32 cellular contexts compared by ENCODE assay signal in genomic region chrX:64908121-64908520, GRCh38.
"Had no signal": no experiment of that assay in that cellular context is flagged by ENCODE, and none has a peak within 500 bp of the region (broad histone marks: within the 10 kb centered on the region; RNA-seq: fewer than 3 reads in every experiment).

No MANE protein-coding gene starts in this region.

- H3K27ac ChIP-seq: ascending aorta, breast epithelium, cardiac muscle cell, colonic mucosa, dorsolateral prefrontal cortex, esophagus muscularis mucosa, foreskin keratinocyte, gastrocnemius medialis, heart left ventricle had no signal

- H3K36me3 ChIP-seq: ascending aorta, breast epithelium, cardiac muscle cell, colonic mucosa, esophagus muscularis mucosa, gastrocnemius medialis, heart left ventricle had no signal

- H3K9me3 ChIP-seq: colonic mucosa, gastrocnemius medialis had no signal

- H3K4me3 Mint-ChIP-seq: activated B cell treated with CpG ODN at 0.5 μM for 24 hours; activated CD8-positive, alpha-beta T cell treated with anti-CD3 and anti-CD28 coated beads for 36 hours; activated naive CD4-positive, alpha-beta T cell treated with anti-CD3 and anti-CD28 coated beads, Interleukin-2, amount 10 ng/mL, durations not matched to agents 7 days and 5 days; activated naive CD8-positive, alpha-beta T cell treated with anti-CD3 and anti-CD28 coated beads, Interleukin-2, amount 10 ng/mL, durations not matched to agents 7 days and 5 days; activated T-helper 1 cell treated with anti-CD3 and anti-CD28 coated beads, Interleukin-12 subunit alpha, Interleukin-12 subunit beta, Interleukin-2, Interleukin-4 antibody, amounts not matched to agents 30 ng/mL and 10 ng/mL and 1 ng/mL, durations not matched to agents 14 hours and 24 hours and 36 hours; brain; dendritic cell treated with granulocyte-macrophage colony-stimulating factor and Interleukin-4, amounts not matched to agents 40 ng/mL and 50 ng/mL, for 4 days; endodermal cell had no signal

- H3K4me1 Mint-ChIP-seq: activated B cell treated with CpG ODN at 0.5 μM for 24 hours; activated naive CD4-positive, alpha-beta T cell treated with anti-CD3 and anti-CD28 coated beads, Interleukin-2, amount 10 ng/mL, durations not matched to agents 7 days and 5 days; activated naive CD8-positive, alpha-beta T cell treated with anti-CD3 and anti-CD28 coated beads, Interleukin-2, amount 10 ng/mL, durations not matched to agents 7 days and 5 days; brain; endodermal cell had no signal

- H3K27ac Mint-ChIP-seq: activated B cell treated with CpG ODN at 0.5 μM for 24 hours; activated CD8-positive, alpha-beta T cell treated with anti-CD3 and anti-CD28 coated beads for 36 hours; activated naive CD4-positive, alpha-beta T cell treated with anti-CD3 and anti-CD28 coated beads, Interleukin-2, amount 10 ng/mL, durations not matched to agents 7 days and 5 days; activated naive CD8-positive, alpha-beta T cell treated with anti-CD3 and anti-CD28 coated beads, Interleukin-2, amount 10 ng/mL, durations not matched to agents 7 days and 5 days; activated T-helper 1 cell treated with anti-CD3 and anti-CD28 coated beads, Interleukin-12 subunit alpha, Interleukin-12 subunit beta, Interleukin-2, Interleukin-4 antibody, amounts not matched to agents 30 ng/mL and 10 ng/mL and 1 ng/mL, durations not matched to agents 14 hours and 24 hours and 36 hours; brain; dendritic cell treated with granulocyte-macrophage colony-stimulating factor and Interleukin-4, amounts not matched to agents 40 ng/mL and 50 ng/mL, for 4 days; endodermal cell had no signal

- ATAC-seq: activated CD4-positive, CD25-positive, alpha-beta regulatory T cell treated with anti-CD3 and anti-CD28 coated beads, Interleukin-2, amount 50 U/mL, for 24 hours; activated CD8-positive, alpha-beta T cell treated with anti-CD3 and anti-CD28 coated beads for 36 hours; activated naive CD4-positive, alpha-beta T cell treated with anti-CD3 and anti-CD28 coated beads, Interleukin-2, amount 50 U/mL, for 72 hours; foreskin keratinocyte; gastrocnemius medialis; heart left ventricle had no signal

- H3K27me3 ChIP-seq: ascending aorta, cardiac muscle cell, colonic mucosa, esophagus muscularis mucosa, foreskin keratinocyte, heart left ventricle had no signal

- H3K4me1 ChIP-seq: ascending aorta, breast epithelium, colonic mucosa, esophagus muscularis mucosa, foreskin keratinocyte, gastrocnemius medialis, heart left ventricle had no signal

- DNase-seq: activated B cell treated with CpG ODN at 0.5 μM for 24 hours; activated CD4-positive, alpha-beta T cell treated with anti-CD3 and anti-CD28 coated beads for 48 hours; activated CD4-positive, alpha-beta T cell treated with anti-CD3 and anti-CD28 coated beads, Interleukin-2, amount 50 U/mL, for 1 hour; activated CD4-positive, alpha-beta T cell treated with anti-CD3 and anti-CD28 coated beads, Interleukin-2, amount 50 U/mL, for 48 hours; activated CD8-positive, alpha-beta memory T cell treated with anti-CD3 and anti-CD28 coated beads for 24 hours; activated CD8-positive, alpha-beta T cell treated with anti-CD3 and anti-CD28 coated beads for 36 hours; activated gamma-delta T cell; activated naive CD4-positive, alpha-beta T cell; activated naive CD4-positive, alpha-beta T cell treated with anti-CD3 and anti-CD28 coated beads, Interleukin-2, amount 10 ng/mL, durations not matched to agents 7 days and 5 days; activated naive CD8-positive, alpha-beta T cell treated with anti-CD3 and anti-CD28 coated beads, Interleukin-2, amount 10 ng/mL, durations not matched to agents 7 days and 5 days; activated T-cell treated with anti-CD3 and anti-CD28 coated beads, Interleukin-2, amount 50 U/mL, for 48 hours; central memory CD4-positive, alpha-beta T cell; cerebellar nuclear complex; colonic mucosa; dorsolateral prefrontal cortex; effector memory CD4-positive, alpha-beta T cell; endodermal cell; erythroblast; foreskin keratinocyte; gastrocnemius medialis; glutamatergic neuron; heart left ventricle; T-helper 2 cell had no signal

- H3K4me3 ChIP-seq: ascending aorta, breast epithelium, cardiac muscle cell, colonic mucosa, dorsolateral prefrontal cortex, esophagus muscularis mucosa, gastrocnemius medialis, heart left ventricle had no signal

- H3K27me3 Mint-ChIP-seq: activated B cell treated with CpG ODN at 0.5 μM for 24 hours; activated CD8-positive, alpha-beta T cell treated with anti-CD3 and anti-CD28 coated beads for 36 hours; activated naive CD4-positive, alpha-beta T cell treated with anti-CD3 and anti-CD28 coated beads, Interleukin-2, amount 10 ng/mL, durations not matched to agents 7 days and 5 days; activated naive CD8-positive, alpha-beta T cell treated with anti-CD3 and anti-CD28 coated beads, Interleukin-2, amount 10 ng/mL, durations not matched to agents 7 days and 5 days; brain; dendritic cell treated with granulocyte-macrophage colony-stimulating factor and Interleukin-4, amounts not matched to agents 40 ng/mL and 50 ng/mL, for 4 days had no signal
